In genomic region chr7:112873831-112874553, GRCh38 we compare ENCODE assay signal across 17 cellular contexts.
DNase-seq lines count a peak whose midpoint lies in the region; ATAC-seq and TF ChIP-seq lines count a peak whose summit lies in the region.
"Had no signal": no experiment of that assay in that cellular context is flagged by ENCODE, and none has a peak within 500 bp of the region (broad histone marks: within the 10 kb centered on the region; RNA-seq: fewer than 3 reads in every experiment).

No MANE protein-coding gene starts in this region.

- no peaks in the 10 kb centered on the region for H3K36me3 ChIP-seq in left ventricle myocardium inferior
- no peaks in the 10 kb centered on the region for H3K36me3 ChIP-seq in tibial artery
- H3K36me3 ChIP-seq: uterus had no signal

- peaks cover 8% of the 10 kb centered on the region for H3K4me1 Mint-ChIP-seq in mesothelial cell of epicardium

- peak; percentile 60 for ATAC-seq in GM18505 (IDR thresholded peaks at IDR 0.05; ENCODE audit: unreplicated experiment)
- ATAC-seq in GM21717 (IDR thresholded peaks at IDR 0.05; ENCODE audit: unreplicated experiment), result peak; percentile 64
- peak; percentile 46 for ATAC-seq in HG03432 (IDR thresholded peaks at IDR 0.05; ENCODE audit: unreplicated experiment)

- TF ChIP-seq CTCF in mesothelial cell of epicardium (IDR thresholded peaks at IDR 0.05; ENCODE audit: unreplicated experiment), result no peak
- no peak for TF ChIP-seq CTCF in left ventricle myocardium inferior (IDR thresholded peaks at IDR 0.05; ENCODE audit: borderline replicate concordance)
- TF ChIP-seq CTCF in tibial artery (IDR thresholded peaks at IDR 0.05), result no peak

- H3K9me3 ChIP-seq in left ventricle myocardium inferior (replicated peaks) (peaks cover 19% of the 10 kb centered on the region), tibial artery (no peaks in the 10 kb centered on the region)
- H3K9me3 ChIP-seq: uterus had no signal

- no peaks in the 10 kb centered on the region for H3K27me3 Mint-ChIP-seq in mesothelial cell of epicardium (ENCODE audit: low read depth)
- H3K27me3 Mint-ChIP-seq: activated CD4-positive, alpha-beta memory T cell treated with anti-CD3 and anti-CD28 coated beads, Interleukin-2, amount 10 ng/mL, durations not matched to agents 7 days and 5 days had no signal

- H3K36me3 Mint-ChIP-seq in mesothelial cell of epicardium, result peaks cover 36% of the 10 kb centered on the region

- TF ChIP-seq POLR2A in GM18505 (IDR thresholded peaks at IDR 0.05; ENCODE audit: borderline replicate concordance, extremely low read depth, insufficient read depth, insufficient read length), result no peak

- DNase-seq in amniotic epithelial cell (ENCODE audit: low read depth), result peak; percentile 21
- DNase-seq in mesenteric fat pad (ENCODE audit: low spot score), result no peak
- DNase-seq in mesothelial cell of epicardium (ENCODE audit: low spot score in 2 of 2, unreplicated experiment in 2 of 2), result no peak
- no peak for DNase-seq in left ventricle myocardium inferior
- DNase-seq in tibial artery, result no peak
- DNase-seq: activated CD4-positive, alpha-beta memory T cell treated with anti-CD3 and anti-CD28 coated beads, Interleukin-2, amount 10 ng/mL, durations not matched to agents 7 days and 5 days; activated gamma-delta T cell treated with Interleukin-2 at 50 U/mL for 16 hours; DMS 273 treated with DMSO at 0.1 percent for 48 hours; kidney; NCI-H1092; NCI-H345; stimulated activated CD4-positive, alpha-beta T cell treated with anti-CD3 and anti-CD28 coated beads, Interleukin-1b, Interleukin-23, amount 100 ng/mL, for 48 hours; uterus had no signal

- no peak overlapping the region for H3K4me3 Mint-ChIP-seq in mesothelial cell of epicardium
- H3K4me3 Mint-ChIP-seq: activated CD4-positive, alpha-beta memory T cell treated with anti-CD3 and anti-CD28 coated beads, Interleukin-2, amount 10 ng/mL, durations not matched to agents 7 days and 5 days; T-helper 2 cell treated with Interferon-gamma antibody and Interleukin-4, amounts not matched to agents 5 μg/mL and 100 μg/mL, for 36 hours had no signal

- intact Hi-C loops in left ventricle myocardium inferior (cut with micrococcal nuclease), result no loop called here
- intact Hi-C loops in tibial artery (cut with DNase I; ENCODE audit: low total_unique reads), result no loop called here

- H3K27me3 ChIP-seq in left ventricle myocardium inferior (ENCODE audit: low read depth), result no peaks in the 10 kb centered on the region
- H3K27me3 ChIP-seq in tibial artery, result no peaks in the 10 kb centered on the region
- H3K27me3 ChIP-seq: uterus had no signal

- peaks cover 30% of the 10 kb centered on the region for H3K9me3 Mint-ChIP-seq in mesothelial cell of epicardium
- H3K9me3 Mint-ChIP-seq: activated CD4-positive, alpha-beta memory T cell treated with anti-CD3 and anti-CD28 coated beads, Interleukin-2, amount 10 ng/mL, durations not matched to agents 7 days and 5 days; T-helper 2 cell treated with Interferon-gamma antibody and Interleukin-4, amounts not matched to agents 5 μg/mL and 100 μg/mL, for 36 hours had no signal

- peaks cover 22% of the 10 kb centered on the region for H3K4me1 ChIP-seq in left ventricle myocardium inferior
- no peaks in the 10 kb centered on the region for H3K4me1 ChIP-seq in tibial artery
- H3K4me1 ChIP-seq: uterus had no signal

- H3K27ac ChIP-seq in left ventricle myocardium inferior (replicated peaks) (no peak overlapping the region), tibial artery (no peak overlapping the region)
- H3K27ac ChIP-seq: uterus had no signal

- H3K4me3 ChIP-seq in left ventricle myocardium inferior (no peak overlapping the region), tibial artery (no peak overlapping the region)
- H3K4me3 ChIP-seq: uterus had no signal

- no peak overlapping the region for H3K27ac Mint-ChIP-seq in mesothelial cell of epicardium
- H3K27ac Mint-ChIP-seq: activated CD4-positive, alpha-beta memory T cell treated with anti-CD3 and anti-CD28 coated beads, Interleukin-2, amount 10 ng/mL, durations not matched to agents 7 days and 5 days; T-helper 2 cell treated with Interferon-gamma antibody and Interleukin-4, amounts not matched to agents 5 μg/mL and 100 μg/mL, for 36 hours had no signal
